ENCODE assay signal across 23 cellular contexts in the genomic region with DNA sequence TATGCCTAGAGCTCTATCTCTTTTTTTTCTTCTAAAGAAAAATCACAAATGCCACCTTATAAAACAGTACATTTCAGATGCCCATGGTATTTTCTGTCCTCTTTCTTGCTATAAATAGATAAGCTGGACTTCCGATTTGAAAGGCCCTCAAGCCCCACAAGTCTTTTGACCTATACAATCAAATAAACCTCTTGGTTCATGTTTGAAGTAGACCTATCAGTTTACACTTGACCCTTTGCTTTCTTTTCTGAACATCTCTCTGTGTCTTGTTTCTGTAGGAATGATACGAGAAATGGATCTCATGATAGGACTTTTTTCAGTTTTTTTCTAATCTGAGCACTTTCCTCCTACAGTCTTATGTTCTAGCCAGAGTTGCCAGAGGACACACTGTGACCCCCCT.
"Had no signal": no experiment of that assay in that cellular context is flagged by ENCODE, and none has a peak within 500 bp of the region (broad histone marks: within the 10 kb centered on the region; RNA-seq: fewer than 3 reads in every experiment).

No MANE protein-coding gene starts in this region.

- H3K4me2 ChIP-seq: SK-N-SH had no signal

- H3K36me3 ChIP-seq: cardiac muscle cell had no signal

- H3K4me3 ChIP-seq: cardiac muscle cell had no signal

- H3K9ac ChIP-seq: SK-N-SH had no signal

- DNase-seq: activated CD4-positive, alpha-beta memory T cell treated with anti-CD3 and anti-CD28 coated beads for 36 hours; activated CD4-positive, alpha-beta T cell treated with anti-CD3 and anti-CD28 coated beads, Interleukin-2, amount 10 ng/mL, durations not matched to agents 7 days and 5 days; activated CD4-positive, CD25-positive, alpha-beta regulatory T cell; activated CD8-positive, alpha-beta memory T cell treated with anti-CD3 and anti-CD28 coated beads for 24 hours; activated gamma-delta T cell; activated naive CD4-positive, alpha-beta T cell treated with anti-CD3 and anti-CD28 coated beads for 36 hours; activated T-cell treated with anti-CD3 and anti-CD28 coated beads, Interleukin-2, amount 50 U/mL, for 48 hours; amygdala; KG1; NCI-H1092; NCI-H1417; NCI-H1694; NCI-H2029 treated with DMSO at 0.1 percent for 48 hours; NCI-H345; NCI-H524; RPMI8226; SK-N-SH; T-helper 1 cell had no signal

- ATAC-seq: activated T-helper 17 cell treated with anti-CD3 and anti-CD28 coated beads, Interleukin-2, amount 50 U/mL, for 72 hours; Right ventricle myocardium inferior had no signal

- FAIRE-seq: astrocyte had no signal

- H3K27ac ChIP-seq: cardiac muscle cell, VCaP had no signal

- H3K9me3 ChIP-seq: SK-N-SH had no signal

- H3K27me3 ChIP-seq: cardiac muscle cell had no signal
